In genomic region chr15:74958908-74959642, GRCh38 we compare ENCODE assay signal across 9 cellular contexts. TPM values are rescaled to one million over a fixed set of nuclear protein-coding genes. Genes with fewer than 3 reads are reported as not detected.
DNase-seq lines count a peak whose midpoint lies in the region; ATAC-seq and TF ChIP-seq lines count a peak whose summit lies in the region.
"Had no signal": no experiment of that assay in that cellular context is flagged by ENCODE, and none has a peak within 500 bp of the region (broad histone marks: within the 10 kb centered on the region; RNA-seq: fewer than 3 reads in every experiment).

No MANE protein-coding gene starts in this region.

- no peak for TF ChIP-seq CTCF in DOHH2 (IDR thresholded peaks at IDR 0.05; ENCODE audit: low read depth, low read length, poor library complexity, severe bottlenecking)
- no peak for TF ChIP-seq CTCF in foreskin fibroblast (IDR thresholded peaks at IDR 0.05; ENCODE audit: low read depth, low read length)
- TF ChIP-seq CTCF in prostate gland (IDR thresholded peaks at IDR 0.05), result no peak

- no peak for TF ChIP-seq POLR2A in prostate gland (IDR thresholded peaks at IDR 0.05)

- peak overlapping the region; percentile 41 for H3K4me2 ChIP-seq in DOHH2 (ENCODE audit: low read length)

- no peaks in the 10 kb centered on the region for H3K36me3 ChIP-seq in DOHH2 (ENCODE audit: control insufficient read depth, low read length)
- H3K36me3 ChIP-seq in SJSA1, result no peaks in the 10 kb centered on the region; the same call in 1 of the 2 replicates
- no peaks in the 10 kb centered on the region for H3K36me3 ChIP-seq in prostate gland
- no peaks in the 10 kb centered on the region for H3K36me3 ChIP-seq in SJCRH30
- H3K36me3 ChIP-seq: gastroesophageal sphincter had no signal

- H3K4me3 ChIP-seq in DOHH2 (ENCODE audit: low read length) (peak overlapping the region; percentile 25), SJSA1 (peak overlapping the region; percentile 43), foreskin fibroblast (ENCODE audit: low read depth in 1 of 2, low read length in 2 of 2) (peak overlapping the region; percentile 46 to 53), prostate gland (peak overlapping the region; percentile 15 to 45), SJCRH30 (no peak overlapping the region)

- H3K27me3 ChIP-seq in DOHH2 (ENCODE audit: control insufficient read depth, low read length) (peaks cover 28% of the 10 kb centered on the region), SJSA1 (replicated peaks) (peaks cover 5% of the 10 kb centered on the region; the same call in 1 of the 2 replicates), prostate gland (replicated peaks; ENCODE audit: insufficient read depth) (no peaks in the 10 kb centered on the region), SJCRH30 (no peaks in the 10 kb centered on the region; the same call in 1 of the 2 replicates)

- H3K27ac ChIP-seq in DOHH2 (ENCODE audit: low read depth, low read length) (no peak overlapping the region), SJSA1 (peak overlapping the region; percentile 33), prostate gland (no peak overlapping the region), SJCRH30 (no peak overlapping the region)

- H3K9me3 ChIP-seq in DOHH2 (ENCODE audit: control insufficient read depth, insufficient read depth, low read length) (no peaks in the 10 kb centered on the region), SJSA1 (replicated peaks) (0 out of 2 replicates have a peak, but pooled peaks cover 5% of the 10 kb centered on the region), prostate gland (no peaks in the 10 kb centered on the region), SJCRH30 (replicated peaks) (no peaks in the 10 kb centered on the region)
- H3K9me3 ChIP-seq: gastroesophageal sphincter had no signal

- DNase-seq in SJSA1 (ENCODE audit: low read depth in 1 of 2, low spot score in 2 of 2) (no peak), foreskin fibroblast (no peak), prostate gland (ENCODE audit: low spot score) (no peak), HK-2 (ENCODE audit: unreplicated experiment) (no peak), HuH-7 (ENCODE audit: low spot score) (no peak), SJCRH30 (no peak)

- intact Hi-C loops in prostate gland (cut with DNase I), result loop anchor here (5.0 to 10.0 kb wide), 2 partner anchors 243 to 584 kb away; partner anchors contain the start of gene C15orf39

- no peaks in the 10 kb centered on the region for H3K9me2 ChIP-seq in DOHH2 (replicated peaks; ENCODE audit: control insufficient read depth, low read length)

- no peak for ATAC-seq in GM18502 (IDR thresholded peaks at IDR 0.05; ENCODE audit: poor library complexity, unreplicated experiment)

- H4K20me1 ChIP-seq in DOHH2 (ENCODE audit: control insufficient read depth, insufficient read depth, low read depth, low read length), result peaks cover 3% of the 10 kb centered on the region; the same call in 1 of the 2 replicates

- 5% methylated on average over 51 of the region's 51 CpGs for WGBS in prostate gland

- H3F3A ChIP-seq in DOHH2 (ENCODE audit: control insufficient read depth, insufficient read depth), result peaks cover 6% of the 10 kb centered on the region; the same call in 1 of the 2 replicates

- peaks cover 23% of the 10 kb centered on the region for H3K79me2 ChIP-seq in DOHH2 (ENCODE audit: control insufficient read depth, low read length)

- H3K4me1 ChIP-seq in DOHH2 (ENCODE audit: control insufficient read depth, low read length), result peaks cover 76% of the 10 kb centered on the region
- H3K4me1 ChIP-seq in SJSA1 (replicated peaks), result peaks cover 61% of the 10 kb centered on the region
- H3K4me1 ChIP-seq in prostate gland (replicated peaks), result peaks cover 9% of the 10 kb centered on the region
- H3K4me1 ChIP-seq in SJCRH30, result peaks cover 3% of the 10 kb centered on the region; the same call in 1 of the 2 replicates

RNA-seq across cellular contexts. Expression of gene RPP25, which starts 2.5 kb away (rescaled TPM):
- total RNA-seq in SJSA1 (2014; rRNA removed; shearing (Covaris generic)), result 1.4 and 1.9 TPM in 2 replicates
- total RNA-seq in prostate gland, result 10 to 100 TPM in 1 of 2 donors, 1 to 10 TPM in 1; 3.8 to 17.6 TPM
- total RNA-seq in SJCRH30 (2014; rRNA removed; shearing (Covaris generic)), result 0.02 TPM in 1 of 2 replicates, not detected in the other

RNA-seq across cellular contexts. Expression of gene COX5A, which starts 21.2 kb away (rescaled TPM):
- 66.8 and 78.8 TPM in 2 replicates for total RNA-seq in SJSA1 (2014; rRNA removed; shearing (Covaris generic))
- total RNA-seq in prostate gland, result 100 to 1,000 TPM in 1 of 2 donors, 10 to 100 TPM in 1; 93.3 to 171 TPM
- 212 and 220 TPM in 2 replicates for total RNA-seq in SJCRH30 (2014; rRNA removed; shearing (Covaris generic))

RNA-seq across cellular contexts. Expression of gene SCAMP5, which starts 36.3 kb away (rescaled TPM):
- total RNA-seq in SJSA1 (2014; rRNA removed; shearing (Covaris generic)), result 0.09 and 0.29 TPM in 2 replicates
- total RNA-seq in prostate gland, result 10 to 100 TPM in 1 of 2 donors, 1 to 10 TPM in 1; 6.1 to 24.4 TPM
- 13.5 and 14.4 TPM in 2 replicates for total RNA-seq in SJCRH30 (2014; rRNA removed; shearing (Covaris generic))

RNA-seq across cellular contexts. Expression of gene FAM219B, which starts 52.4 kb away (rescaled TPM):
- total RNA-seq in SJSA1 (2014; rRNA removed; shearing (Covaris generic)), result 22.8 and 23.2 TPM in 2 replicates
- 10 to 100 TPM; 66.0 to 71.1 TPM for total RNA-seq in prostate gland
- total RNA-seq in SJCRH30 (2014; rRNA removed; shearing (Covaris generic)), result 22.6 and 29.3 TPM in 2 replicates
